Comparison of ENCODE assay signal across 13 cellular contexts in the genomic region with DNA sequence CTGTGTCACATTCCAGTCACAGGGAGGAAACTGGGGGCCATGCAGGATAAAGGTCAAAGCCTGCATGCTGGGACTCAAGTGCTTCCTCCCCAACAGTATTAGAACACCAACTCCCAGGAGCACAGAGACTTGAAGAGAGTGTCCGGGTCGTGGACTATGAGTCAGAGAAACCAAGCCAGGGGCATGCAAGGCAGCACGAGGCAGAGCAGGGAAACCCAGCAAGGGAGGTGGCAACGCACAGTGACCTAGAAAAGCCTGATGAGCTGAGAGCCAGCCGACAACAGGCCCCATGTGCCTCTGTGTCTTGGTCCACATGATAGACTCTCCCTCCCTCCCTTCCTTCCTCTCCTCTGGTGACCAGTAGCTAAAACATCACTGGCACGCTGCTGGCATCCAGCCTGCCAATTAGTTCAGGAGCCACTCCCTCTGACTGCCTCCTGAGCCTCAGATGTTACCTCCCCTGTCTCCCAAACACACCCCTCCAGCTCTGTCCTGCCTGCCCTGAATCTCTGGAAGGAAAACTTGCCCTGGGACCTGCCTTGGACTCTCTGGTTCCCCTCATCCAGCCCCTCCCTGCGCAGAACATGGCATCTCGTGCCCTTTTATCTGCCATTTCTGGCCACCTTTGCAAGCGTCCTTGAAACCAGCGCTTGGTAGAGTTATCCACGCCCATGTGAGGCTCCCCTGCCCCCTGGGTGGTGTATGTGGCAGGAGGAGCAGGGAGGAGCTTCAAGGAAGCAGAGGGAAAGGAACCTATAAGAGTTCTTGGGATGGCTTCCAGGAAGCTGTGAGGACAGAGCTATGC. TPM values are rescaled to one million over a fixed set of nuclear protein-coding genes. Genes with fewer than 3 reads are reported as not detected.
DNase-seq lines count a peak whose midpoint lies in the region; ATAC-seq, FAIRE-seq and TF ChIP-seq lines count a peak whose summit lies in the region.
"Had no signal": no experiment of that assay in that cellular context is flagged by ENCODE, and none has a peak within 500 bp of the region (broad histone marks: within the 10 kb centered on the region; RNA-seq: fewer than 3 reads in every experiment).

No MANE protein-coding gene starts in this region.

- peaks cover 5% of the 10 kb centered on the region for H3K4me1 ChIP-seq in lower lobe of right lung

- H3K27me3 ChIP-seq in AG04450 (ENCODE audit: control insufficient read depth, insufficient read depth, low read length), result peaks cover 23% of the 10 kb centered on the region
- peaks cover 1% of the 10 kb centered on the region for H3K27me3 ChIP-seq in bronchial epithelial cell (ENCODE audit: control insufficient read depth, insufficient read depth, low read length)
- peaks cover 35% of the 10 kb centered on the region for H3K27me3 ChIP-seq in lower lobe of right lung (ENCODE audit: low read depth)

- H3K4me3 ChIP-seq in AG04450 (ENCODE audit: low read depth, low read length) (no peak overlapping the region), bronchial epithelial cell (ENCODE audit: low read depth, low read length) (no peak overlapping the region), lower lobe of right lung (no peak overlapping the region)

- POLR2A ChIA-PET in AG04450 (lab: Yijun Ruan, JAX), result no interaction called here

- DNase-seq in AG04450 (ENCODE audit: low read depth, low spot score) (peak; percentile 15), HS-5 (ENCODE audit: low read depth) (peak; percentile 57), bronchial epithelial cell (ENCODE audit: low read depth) (peak; percentile 68), lower lobe of right lung (peak; percentile 79), NCI-H2196 treated with DMSO at 0.1 percent for 48 hours (lab: John Stamatoyannopoulos, UW; ENCODE audit: unreplicated experiment) (no peak), hippocampal formation (lab: John Stamatoyannopoulos, UW) (no peak)
- DNase-seq in stimulated activated naive CD4-positive, alpha-beta T cell treated with Interleukin-2 at 50 U/mL for 16 hours (lab: John Stamatoyannopoulos, UW), result no peak
- DNase-seq: activated B cell treated with CpG ODN at 0.5 μM for 24 hours; CD4-positive, alpha-beta memory T cell; stimulated activated CD4-positive, alpha-beta T cell treated with anti-CD3 and anti-CD28 coated beads, Interleukin-1b, Interleukin-23, amount 100 ng/mL, for 48 hours had no signal

- intact Hi-C loops in lower lobe of right lung (cut with DNase I), result no loop called here

- H3K36me3 ChIP-seq in bronchial epithelial cell (ENCODE audit: control insufficient read depth, insufficient read depth, low read length), result no peaks in the 10 kb centered on the region
- no peaks in the 10 kb centered on the region for H3K36me3 ChIP-seq in lower lobe of right lung

- no peak overlapping the region for H3K27ac ChIP-seq in AG04450 (ENCODE audit: low read depth, low read length)
- H3K27ac ChIP-seq in lower lobe of right lung, result peak overlapping the region; percentile 62

- CTCF ChIA-PET in AG04450 (lab: Charles Lee), result interaction anchor here (1.0 to 2.7 kb wide), 3 partner anchors 10 to 39 kb away, joined by 3 to 6 read pairs (median 5); no protein-coding TSS in a partner anchor

- no peaks in the 10 kb centered on the region for H3K9me3 ChIP-seq in AG04450 (ENCODE audit: control insufficient read depth, insufficient read depth, low read length)
- no peaks in the 10 kb centered on the region for H3K9me3 ChIP-seq in lower lobe of right lung

- no peak for TF ChIP-seq CTCF in AG04450 (IDR thresholded peaks at IDR 0.05; ENCODE audit: low read depth, low read length)
- TF ChIP-seq CTCF in bronchial epithelial cell (IDR thresholded peaks at IDR 0.05; ENCODE audit: insufficient read depth, low read length, severe bottlenecking), result no peak
- no peak for TF ChIP-seq CTCF in lower lobe of right lung (IDR thresholded peaks at IDR 0.05)

- peak; percentile 58 for FAIRE-seq in bronchial epithelial cell (lab: Jason Lieb, UNC)
- FAIRE-seq: islet of Langerhans had no signal

- ATAC-seq in lower lobe of right lung, result peak; percentile 87 to 92
- no peak for ATAC-seq in HG03280 (IDR thresholded peaks at IDR 0.05; ENCODE audit: unreplicated experiment)

RNA-seq across cellular contexts. Expression of gene RNF39, which starts 16.2 kb away (rescaled TPM):
- polyA plus RNA-seq in AG04450 (2011; rRNA removed), result not detected in 2 replicates
- polyA minus RNA-seq in AG04450 (2011; rRNA and poly(A)+ RNA removed), result not detected in 2 replicates
- total RNA-seq in bronchial epithelial cell, result 1.6 and 1.7 TPM in 2 replicates
- total RNA-seq in lower lobe of right lung, result 2.5 TPM
- total RNA-seq: activated B cell treated with CpG ODN at 0.5 μM for 24 hours; aorta; CD4-positive, alpha-beta memory T cell had no signal

RNA-seq across cellular contexts. Expression of gene TRIM31, which starts 21.1 kb away (rescaled TPM):
- not detected in 2 replicates for polyA plus RNA-seq in AG04450 (2011; rRNA removed)
- polyA minus RNA-seq in AG04450 (2011; rRNA and poly(A)+ RNA removed), result not detected in 2 replicates
- total RNA-seq in bronchial epithelial cell (0.13 TPM in 1 of 2 replicates, not detected in the other), lower lobe of right lung (0.62 TPM)
- total RNA-seq: activated B cell treated with CpG ODN at 0.5 μM for 24 hours, aorta had no signal

RNA-seq across cellular contexts. Expression of gene PPP1R11, which starts 24.8 kb away (rescaled TPM):
- polyA plus RNA-seq in AG04450 (2011; rRNA removed), result 49.8 and 53.5 TPM in 2 replicates
- polyA minus RNA-seq in AG04450 (2011; rRNA and poly(A)+ RNA removed), result 21.7 and 22.3 TPM in 2 replicates
- 19.0 and 23.4 TPM in 2 replicates for total RNA-seq in bronchial epithelial cell
- 65.7 TPM for total RNA-seq in lower lobe of right lung

RNA-seq across cellular contexts. Expression of gene POLR1H, which starts 30.7 kb away (rescaled TPM):
- 25.0 and 25.1 TPM in 2 replicates for polyA plus RNA-seq in AG04450 (2011; rRNA removed)
- polyA minus RNA-seq in AG04450 (2011; rRNA and poly(A)+ RNA removed), result 8.2 and 10.7 TPM in 2 replicates
- total RNA-seq in bronchial epithelial cell (49.0 and 62.1 TPM in 2 replicates), lower lobe of right lung (22.4 TPM)

RNA-seq across cellular contexts. Expression of gene TRIM40, which starts 44.2 kb away (rescaled TPM):
- not detected in 2 replicates for polyA plus RNA-seq in AG04450 (2011; rRNA removed)
- polyA minus RNA-seq in AG04450 (2011; rRNA and poly(A)+ RNA removed), result not detected in 2 replicates
- total RNA-seq in bronchial epithelial cell, result not detected in 2 replicates
- not detected for total RNA-seq in lower lobe of right lung
- total RNA-seq: activated B cell treated with CpG ODN at 0.5 μM for 24 hours; aorta; CD4-positive, alpha-beta memory T cell had no signal
- polyA plus RNA-seq: CD4-positive, alpha-beta memory T cell had no signal

Comparison
In these comparisons a context has a peak if more than half of its experiments do, and no peak if none do; other contexts are left out.
1. DNase-seq: peak in AG04450 (single experiment), HS-5 (single experiment), bronchial epithelial cell (single experiment) and lower lobe of right lung (single experiment); none in NCI-H2196 treated with DMSO at 0.1 percent for 48 hours (single experiment), hippocampal formation (0 of 2) and stimulated activated naive CD4-positive, alpha-beta T cell treated with Interleukin-2 at 50 U/mL for 16 hours (single experiment).